In the genomic region with DNA sequence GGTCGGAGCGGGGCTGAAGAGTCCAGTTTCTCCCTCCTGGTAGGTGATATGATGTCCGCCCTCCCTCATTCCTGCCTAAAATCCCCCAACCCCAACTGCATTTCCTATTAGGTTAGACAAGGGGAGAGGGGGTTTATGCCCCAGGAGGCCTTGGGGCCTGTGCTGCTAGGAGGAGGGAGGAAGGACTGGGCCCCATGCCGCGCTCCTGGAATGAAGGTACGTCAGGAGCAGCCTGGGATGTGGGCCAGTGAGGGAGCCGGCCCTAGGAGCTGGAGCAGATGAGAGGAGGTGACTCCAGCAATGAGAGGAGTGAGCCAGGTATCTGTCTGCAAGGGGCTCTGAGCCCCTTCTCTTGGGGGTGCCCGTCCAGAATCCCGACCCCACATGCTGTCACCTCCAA, we compare ENCODE assay signal across 16 cellular contexts. TPM values are rescaled to one million over a fixed set of nuclear protein-coding genes. Genes with fewer than 3 reads are reported as not detected.
DNase-seq lines count a peak whose midpoint lies in the region; ATAC-seq and TF ChIP-seq lines count a peak whose summit lies in the region.
"Had no signal": no experiment of that assay in that cellular context is flagged by ENCODE, and none has a peak within 500 bp of the region (broad histone marks: within the 10 kb centered on the region; RNA-seq: fewer than 3 reads in every experiment).

No MANE protein-coding gene starts in this region.

- H3K27ac ChIP-seq in right atrium auricular region (no peak overlapping the region), heart left ventricle (peak overlapping the region in 1 of 12 donors; percentile 28), mesendoderm (ENCODE audit: low read depth, low read length) (no peak overlapping the region), stomach smooth muscle (ENCODE audit: low read length) (peak overlapping the region; percentile 92)
- H3K27ac ChIP-seq: BLaER1 treated with 17β-estradiol and CSF1 and Interleukin-3, amounts not matched to agents 10 nM and 100 nM; HL-60 had no signal

- H3K36me3 ChIP-seq in right atrium auricular region (no peaks in the 10 kb centered on the region), heart left ventricle (no peaks in the 10 kb centered on the region), mesendoderm (ENCODE audit: control insufficient read depth, insufficient read depth, low read length) (no peaks in the 10 kb centered on the region), stomach smooth muscle (ENCODE audit: control insufficient read depth in 2 of 2, insufficient read depth in 2 of 2, low read length in 2 of 2) (no peaks in the 10 kb centered on the region)

- H3K9me3 ChIP-seq in right atrium auricular region, result no peaks in the 10 kb centered on the region
- H3K9me3 ChIP-seq in heart left ventricle, result no peaks in the 10 kb centered on the region
- H3K9me3 ChIP-seq in stomach smooth muscle (ENCODE audit: control insufficient read depth in 2 of 2, low read length in 2 of 2), result no peaks in the 10 kb centered on the region
- H3K9me3 ChIP-seq: BLaER1 treated with 17β-estradiol and CSF1 and Interleukin-3, amounts not matched to agents 10 nM and 100 nM had no signal

- no peak overlapping the region for H4K5ac ChIP-seq in mesendoderm (ENCODE audit: low read length)

- peak; percentile 73 for ATAC-seq in Right ventricle myocardium superior (ENCODE audit: poor library complexity)
- peak in 3 of 4 donors; percentile 16 to 64 (median 30) for ATAC-seq in heart left ventricle
- ATAC-seq: GM23338 had no signal

- no peak overlapping the region for H4K8ac ChIP-seq in mesendoderm (ENCODE audit: low read depth, low read length)

- H3K4me3 ChIP-seq in right atrium auricular region (no peak overlapping the region), heart left ventricle (no peak overlapping the region), mesendoderm (ENCODE audit: low read length) (no peak overlapping the region), stomach smooth muscle (ENCODE audit: low read length in 2 of 2) (no peak overlapping the region)
- H3K4me3 ChIP-seq: BLaER1 treated with 17β-estradiol and CSF1 and Interleukin-3, amounts not matched to agents 10 nM and 100 nM; GM12878; GM23338 had no signal

- no peak overlapping the region for H3K18ac ChIP-seq in mesendoderm (ENCODE audit: low read length)

- intact Hi-C loops in Right ventricle myocardium superior (cut with DNase I), result no loop called here
- intact Hi-C loops in heart left ventricle (cut with DNase I), result loop anchor here in 2 of 10 donors (5.0 kb wide), 1 partner anchor 36 kb away; no protein-coding TSS in a partner anchor

- no peaks in the 10 kb centered on the region for H3K79me2 ChIP-seq in mesendoderm (ENCODE audit: control insufficient read depth, insufficient read depth, low read length)

- no peak for TF ChIP-seq POLR2A in heart left ventricle (IDR thresholded peaks at IDR 0.05)

- H2BK120ac ChIP-seq in mesendoderm (ENCODE audit: low read depth, low read length), result no peak overlapping the region

- H3K4ac ChIP-seq in mesendoderm (ENCODE audit: low read depth, low read length), result no peak overlapping the region

- H3K23ac ChIP-seq in mesendoderm (ENCODE audit: low read length), result no peak overlapping the region

- H3K79me1 ChIP-seq in mesendoderm (ENCODE audit: low read length), result no peaks in the 10 kb centered on the region

- peak overlapping the region; percentile 2 for H3K56ac ChIP-seq in mesendoderm (ENCODE audit: low read length)

- H2AK5ac ChIP-seq in mesendoderm (ENCODE audit: low read length), result no peak overlapping the region

- no peak overlapping the region for H3K9ac ChIP-seq in mesendoderm (ENCODE audit: low read length)
- no peak overlapping the region for H3K9ac ChIP-seq in stomach smooth muscle (ENCODE audit: low read length in 2 of 2)
- H3K9ac ChIP-seq: BLaER1 treated with 17β-estradiol and CSF1 and Interleukin-3, amounts not matched to agents 10 nM and 100 nM had no signal

- no peak overlapping the region for H2BK5ac ChIP-seq in mesendoderm (ENCODE audit: low read length)

- DNase-seq in Right ventricle myocardium superior (peak; percentile 86), right atrium auricular region (ENCODE audit: low spot score) (no peak), heart left ventricle (peak in 2 of 5 donors; percentile 56 to 57), mesendoderm (no peak), kidney tubule cell (ENCODE audit: low spot score) (no peak), GM19240 (ENCODE audit: insufficient read length, low spot score) (no peak)
- DNase-seq in activated naive CD4-positive, alpha-beta T cell treated with Interleukin-2 at 50 U/mL for 16 hours, result no peak
- DNase-seq: ACHN; CD4-positive, alpha-beta T cell; DMS79; H9 had no signal

- no peaks in the 10 kb centered on the region for H3K27me3 ChIP-seq in right atrium auricular region
- H3K27me3 ChIP-seq in heart left ventricle, result no peaks in the 10 kb centered on the region
- no peaks in the 10 kb centered on the region for H3K27me3 ChIP-seq in mesendoderm (ENCODE audit: insufficient read depth, low read length, poor library complexity)
- H3K27me3 ChIP-seq in stomach smooth muscle (ENCODE audit: control insufficient read depth in 1 of 2, insufficient read depth in 2 of 2, low read length in 2 of 2), result no peaks in the 10 kb centered on the region
- H3K27me3 ChIP-seq: BLaER1 treated with 17β-estradiol and CSF1 and Interleukin-3, amounts not matched to agents 10 nM and 100 nM had no signal

- 87 to 94% (median 90%) methylated on average over 7 to 9 of the region's 9 CpGs for WGBS in heart left ventricle, 4 donors
- WGBS in mesendoderm (ENCODE audit: extremely low coverage, insufficient coverage, low lambda C conversion rate), result no CpG with 5 or more reads among the region's 9 CpGs

- TF ChIP-seq CTCF in right atrium auricular region (IDR thresholded peaks at IDR 0.05) (no peak), heart left ventricle (IDR thresholded peaks at IDR 0.05) (no peak)

- H3K4me1 ChIP-seq in right atrium auricular region (peaks cover 0 to 28% of the 10 kb centered on the region in 2 donors), heart left ventricle (peaks cover 0 to 41% (median 9%) of the 10 kb centered on the region in 12 donors), mesendoderm (ENCODE audit: control insufficient read depth, low read depth, low read length) (peaks cover 12% of the 10 kb centered on the region), stomach smooth muscle (ENCODE audit: control insufficient read depth, insufficient read depth, low read length) (peaks cover 52% of the 10 kb centered on the region)

- no peak overlapping the region for H3K4me2 ChIP-seq in mesendoderm (ENCODE audit: low read length)
- H3K4me2 ChIP-seq: BLaER1 treated with 17β-estradiol and CSF1 and Interleukin-3, amounts not matched to agents 10 nM and 100 nM; GM23338 had no signal

- no peak overlapping the region for H2BK15ac ChIP-seq in mesendoderm (replicated peaks; ENCODE audit: low read depth)

RNA-seq across cellular contexts. Expression of a gene that starts 46.9 kb away (rescaled TPM):
- total RNA-seq in Right ventricle myocardium superior (53.0 TPM), right atrium auricular region (10 to 100 TPM; 35.4 to 56.0 TPM), heart left ventricle (100 to 1,000 TPM in 1 of 9 donors, 10 to 100 TPM in 8; 21.8 to 103 (median 37.5) TPM)
- 10 to 100 TPM; 18.6 to 65.3 TPM for polyA plus RNA-seq in heart left ventricle
- polyA plus RNA-seq in mesendoderm (2013, experiment 1 of 2), result 5.7 TPM
- polyA plus RNA-seq in mesendoderm (2013, experiment 2 of 2), result 5.1 TPM
